In genomic region chr11:65973439-65974110, GRCh38 we compare ENCODE assay signal across 1 cellular context.
TF ChIP-seq lines count a peak whose summit lies in the region.

No MANE protein-coding gene starts in this region.

TF ChIP-seq in IMR-90, 13 proteins besides CTCF, POLR2A, EP300 and RAD21:
- TF ChIP-seq CEBPB (IDR thresholded peaks at IDR 0.05; ENCODE audit: low read depth, low read length) (no peak), MAFK (IDR thresholded peaks at IDR 0.05; ENCODE audit: low read depth, low read length) (no peak), SMC3 (IDR thresholded peaks at IDR 0.05; ENCODE audit: low read depth, low read length) (no peak), BHLHE40 (IDR thresholded peaks at IDR 0.05; ENCODE audit: low read depth, low read length) (no peak), USF2 (IDR thresholded peaks at IDR 0.05; ENCODE audit: low read depth, low read length) (no peak), NFE2L2 (IDR thresholded peaks at IDR 0.05; ENCODE audit: low read depth, low read length) (no peak), FOS (IDR thresholded peaks at IDR 0.05; ENCODE audit: low read depth, low read length) (no peak)
- TF ChIP-seq, protein P1, sequence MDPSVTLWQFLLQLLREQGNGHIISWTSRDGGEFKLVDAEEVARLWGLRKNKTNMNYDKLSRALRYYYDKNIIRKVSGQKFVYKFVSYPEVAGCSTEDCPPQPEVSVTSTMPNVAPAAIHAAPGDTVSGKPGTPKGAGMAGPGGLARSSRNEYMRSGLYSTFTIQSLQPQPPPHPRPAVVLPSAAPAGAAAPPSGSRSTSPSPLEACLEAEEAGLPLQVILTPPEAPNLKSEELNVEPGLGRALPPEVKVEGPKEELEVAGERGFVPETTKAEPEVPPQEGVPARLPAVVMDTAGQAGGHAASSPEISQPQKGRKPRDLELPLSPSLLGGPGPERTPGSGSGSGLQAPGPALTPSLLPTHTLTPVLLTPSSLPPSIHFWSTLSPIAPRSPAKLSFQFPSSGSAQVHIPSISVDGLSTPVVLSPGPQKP (IDR thresholded peaks at IDR 0.05; ENCODE audit: borderline replicate concordance, low read depth, low read length): no peak
TF ChIP-seq in IMR-90: peak in this region for 0.
